ENCODE assay signal across 8 cellular contexts in genomic region chrX:12956704-12957541, GRCh38. TPM values are rescaled to one million over a fixed set of nuclear protein-coding genes. Genes with fewer than 3 reads are reported as not detected.
A peak's percentile ranks its signal among the peaks of the same experiment; 100 is the strongest.
DNase-seq lines count a peak whose midpoint lies in the region; ATAC-seq and TF ChIP-seq lines count a peak whose summit lies in the region.

No MANE protein-coding gene starts in this region.

- H3K36me3 ChIP-seq in HEK293 (ENCODE audit: control insufficient read depth in 2 of 2, insufficient read depth in 1 of 2, low read length in 2 of 2): no peaks in the 10 kb centered on the region
- no peaks in the 10 kb centered on the region for H3K36me3 ChIP-seq in Loucy (ENCODE audit: insufficient read depth, low read length)
- H3K36me3 ChIP-seq in testis (ENCODE audit: low read depth, missing control alignments): no peaks in the 10 kb centered on the region

- H3K27me3 ChIP-seq in Loucy (ENCODE audit: insufficient read depth, low read length, poor library complexity, severe bottlenecking) (no peaks in the 10 kb centered on the region), testis (no peaks in the 10 kb centered on the region)

- peaks cover 12% of the 10 kb centered on the region for H3K4me1 ChIP-seq in HEK293 (ENCODE audit: control insufficient read depth, insufficient read depth, low read length)
- peaks cover 62% of the 10 kb centered on the region for H3K4me1 ChIP-seq in Loucy (ENCODE audit: insufficient read depth, low read length, poor library complexity, severe bottlenecking)
- no peaks in the 10 kb centered on the region for H3K4me1 ChIP-seq in testis

- POLR2A ChIA-PET in HEK293 (lab: Yijun Ruan, JAX): interaction anchor here (1.3 to 1.5 kb wide), 4 partner anchors 10 to 18 kb away, joined by 3 to 12 read pairs (median 5); partner anchors contain the start of gene TMSB4X

- WGBS in testis, 2 donors: 74 to 75% methylated on average over 8 of the region's 9 CpGs

- H3K9me2 ChIP-seq in Loucy (replicated peaks; ENCODE audit: low read depth, low read length): no peaks in the 10 kb centered on the region

- H3K9me3 ChIP-seq in HEK293 (ENCODE audit: control insufficient read depth, insufficient read depth, low read depth, low read length) (no peaks in the 10 kb centered on the region), Loucy (ENCODE audit: insufficient read depth, low read depth, low read length) (no peaks in the 10 kb centered on the region), testis (no peaks in the 10 kb centered on the region)

- peaks cover 16% of the 10 kb centered on the region for H3F3A ChIP-seq in Loucy (ENCODE audit: low read depth)

- TF ChIP-seq POLR2A in testis (IDR thresholded peaks at IDR 0.05): no peak

- H3K4me2 ChIP-seq in Loucy (ENCODE audit: low read depth, low read length, poor library complexity, severe bottlenecking): peak overlapping the region; percentile 100

- H3K4me3 ChIP-seq in HEK293 (ENCODE audit: low read depth, low read length) (no peak overlapping the region), Loucy (ENCODE audit: low read length, poor library complexity, severe bottlenecking) (peak overlapping the region; percentile 70), fibroblast of the aortic adventitia (ENCODE audit: low read depth, low read length) (no peak overlapping the region), retinal pigment epithelial cell (ENCODE audit: low read length) (no peak overlapping the region), testis (no peak overlapping the region)

- H3K9ac ChIP-seq in Loucy (ENCODE audit: low read depth, low read length, poor library complexity, severe bottlenecking): peak overlapping the region; percentile 99

- intact Hi-C loops in testis (cut with DNase I; ENCODE audit: low total_unique reads): no loop called here

- DNase-seq in activated CD4-positive, alpha-beta T cell treated with anti-CD3 and anti-CD28 coated beads, Interleukin-2, amount 50 U/mL, for 4 hours: peak; percentile 29 to 30
- DNase-seq in fibroblast of the aortic adventitia (ENCODE audit: low read depth): peak; percentile 43
- peak; percentile 39 for DNase-seq in retinal pigment epithelial cell (ENCODE audit: low read depth)
- no peak for DNase-seq in cerebellar nuclear complex (lab: John Stamatoyannopoulos, UW)
- DNase-seq in testis: no peak

- CTCF ChIA-PET in HEK293 (lab: Yijun Ruan, JAX): interaction anchor here (0.6 to 7.2 kb wide), 5 partner anchors 10 to 531 kb away, joined by 4 to 41 read pairs (median 6); no protein-coding TSS in a partner anchor

- peak; percentile 79 for ATAC-seq in GM18517 (IDR thresholded peaks at IDR 0.05; ENCODE audit: unreplicated experiment)

- H3K27ac ChIP-seq in HEK293 (ENCODE audit: extremely low read depth, low read depth, low read length) (peak overlapping the region; percentile 88), testis (peak overlapping the region in 1 of 2 donors; percentile 14)

- H3K79me2 ChIP-seq in Loucy (ENCODE audit: insufficient read depth, low read length): peaks cover 32% of the 10 kb centered on the region

- no peaks in the 10 kb centered on the region for H4K20me1 ChIP-seq in Loucy (ENCODE audit: insufficient read depth, low read length, poor library complexity, severe bottlenecking)

- H2AFZ ChIP-seq in Loucy (ENCODE audit: low read length): no peak overlapping the region

- TF ChIP-seq CTCF in HEK293 (tag by site-specific recombination; IDR thresholded peaks at IDR 0.05): no peak
- no peak for TF ChIP-seq CTCF in Loucy (conservative IDR thresholded peaks at IDR 0.05; ENCODE audit: low read length)
- TF ChIP-seq CTCF in fibroblast of the aortic adventitia (IDR thresholded peaks at IDR 0.05; ENCODE audit: insufficient read depth, low read length): no peak
- TF ChIP-seq CTCF in retinal pigment epithelial cell (conservative IDR thresholded peaks at IDR 0.05; ENCODE audit: low read depth, low read length): no peak
- TF ChIP-seq CTCF in testis (IDR thresholded peaks at IDR 0.05): no peak

TF ChIP-seq in HEK293, 187 proteins besides CTCF, POLR2A, EP300 and RAD21 (continues in another document):
- no peak for TF ChIP-seq OSR2 (tag by site-specific recombination; IDR thresholded peaks at IDR 0.05)
- TF ChIP-seq ZFP69B (tag by site-specific recombination; IDR thresholded peaks at IDR 0.05): no peak
- no peak for TF ChIP-seq ZNF112 (tag by site-specific recombination; IDR thresholded peaks at IDR 0.05)
- no peak for TF ChIP-seq ZNF704 (tag by site-specific recombination; IDR thresholded peaks at IDR 0.05)
- TF ChIP-seq ZNF391 (tag by site-specific recombination; IDR thresholded peaks at IDR 0.05; ENCODE audit: borderline replicate concordance, low read depth): no peak
- no peak for TF ChIP-seq ZNF341 (tag by site-specific recombination; IDR thresholded peaks at IDR 0.05; ENCODE audit: low read depth)
- TF ChIP-seq INSM2 (tag by site-specific recombination; IDR thresholded peaks at IDR 0.05): no peak
- no peak for TF ChIP-seq ZNF596 (tag by site-specific recombination; IDR thresholded peaks at IDR 0.05)
- TF ChIP-seq ZSCAN4 (tag by site-specific recombination; IDR thresholded peaks at IDR 0.05): no peak
- TF ChIP-seq PRDM4 (tag by site-specific recombination; IDR thresholded peaks at IDR 0.05): no peak
- no peak for TF ChIP-seq ZNF629 (tag by site-specific recombination; IDR thresholded peaks at IDR 0.05)
- TF ChIP-seq ZNF768 (tag by site-specific recombination; IDR thresholded peaks at IDR 0.05): no peak
- TF ChIP-seq ZNF473 (tag by site-specific recombination; IDR thresholded peaks at IDR 0.05): no peak
- no peak for TF ChIP-seq ZBTB26 (tag by site-specific recombination; optimal IDR thresholded peaks at IDR 0.05)
- TF ChIP-seq ZNF292 (tag by site-specific recombination; IDR thresholded peaks at IDR 0.05; ENCODE audit: borderline replicate concordance, low read depth): no peak

RNA-seq across cellular contexts. Expression of gene TMSB4X, which starts 18.0 kb away (rescaled TPM):
- total RNA-seq in fibroblast of the aortic adventitia (ENCODE audit: low replicate concordance) (5,524 and 12,062 TPM in 2 replicates), testis (100 to 1,000 TPM; 384 to 669 TPM)
- polyA plus RNA-seq in testis (ENCODE audit: insufficient read depth, low read depth, low replicate concordance): 1,448 TPM

RNA-seq across cellular contexts. Expression of gene TLR8, which starts 50.5 kb away (rescaled TPM):
- not detected in 2 replicates for total RNA-seq in fibroblast of the aortic adventitia (ENCODE audit: low replicate concordance)
- under 1 TPM; 0.08 to 0.50 TPM for total RNA-seq in testis
- polyA plus RNA-seq in testis (ENCODE audit: insufficient read depth, low read depth, low replicate concordance): 1.3 TPM

Comparison
In these comparisons a context has a peak if more than half of its experiments do, and no peak if none do; other contexts are left out.
1. DNase-seq: peak in activated CD4-positive, alpha-beta T cell treated with anti-CD3 and anti-CD28 coated beads, Interleukin-2, amount 50 U/mL, for 4 hours (2 of 2), fibroblast of the aortic adventitia (single experiment) and retinal pigment epithelial cell (single experiment); none in cerebellar nuclear complex (0 of 2) and testis (single experiment).